Comparison of ENCODE assay signal across 1 cellular context in the genomic region with DNA sequence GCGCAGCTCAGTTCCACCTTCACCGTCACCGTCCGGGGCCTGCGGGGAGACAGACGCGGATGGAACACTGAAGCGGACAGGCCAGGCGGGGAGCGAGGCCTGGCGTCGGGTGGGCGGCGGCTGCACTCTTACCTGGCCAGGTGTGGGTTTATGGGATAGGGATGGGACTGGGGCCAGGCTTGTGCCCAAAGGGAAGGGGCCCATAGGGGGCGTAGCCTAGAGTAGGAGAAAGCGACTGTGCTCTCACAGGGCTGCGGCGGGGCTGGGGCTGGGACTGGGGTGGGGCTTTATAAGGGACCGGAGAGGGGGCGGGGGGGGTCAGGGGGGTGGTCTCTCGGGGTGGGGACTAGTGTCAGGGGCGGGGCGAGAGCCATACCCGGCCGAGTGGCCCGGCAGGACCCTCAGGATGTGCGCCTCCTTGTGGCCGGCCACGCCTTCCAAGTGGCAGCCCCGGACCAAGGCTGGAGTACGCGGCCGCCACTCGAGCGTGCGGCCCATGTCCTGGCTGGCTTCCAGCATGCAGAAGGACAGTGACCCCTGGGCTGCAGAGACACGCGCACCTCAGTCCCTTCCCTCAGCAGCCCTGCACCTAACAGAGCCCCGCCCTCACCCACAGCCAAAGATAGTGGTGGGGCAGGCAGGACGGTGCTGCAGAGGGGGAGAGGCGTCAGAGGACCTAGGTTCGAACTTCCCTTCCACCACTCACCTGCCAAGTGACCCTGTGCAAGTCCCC.
TF ChIP-seq lines count a peak whose summit lies in the region.

No MANE protein-coding gene starts in this region.

TF ChIP-seq in HepG2, 621 proteins besides CTCF, POLR2A, EP300 and RAD21 (continued from another document and continues in another):
- TF ChIP-seq, protein P1, sequence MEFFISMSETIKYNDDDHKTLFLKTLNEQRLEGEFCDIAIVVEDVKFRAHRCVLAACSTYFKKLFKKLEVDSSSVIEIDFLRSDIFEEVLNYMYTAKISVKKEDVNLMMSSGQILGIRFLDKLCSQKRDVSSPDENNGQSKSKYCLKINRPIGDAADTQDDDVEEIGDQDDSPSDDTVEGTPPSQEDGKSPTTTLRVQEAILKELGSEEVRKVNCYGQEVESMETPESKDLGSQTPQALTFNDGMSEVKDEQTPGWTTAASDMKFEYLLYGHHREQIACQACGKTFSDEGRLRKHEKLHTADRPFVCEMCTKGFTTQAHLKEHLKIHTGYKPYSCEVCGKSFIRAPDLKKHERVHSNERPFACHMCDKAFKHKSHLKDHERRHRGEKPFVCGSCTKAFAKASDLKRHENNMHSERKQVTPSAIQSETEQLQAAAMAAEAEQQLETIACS (CRISPR knock-in tag; IDR thresholded peaks at IDR 0.05): 0 out of 2 replicates have a peak, but pooled peaks have one; percentile 14
- no peak for TF ChIP-seq TRIM24 (CRISPR knock-in tag; IDR thresholded peaks at IDR 0.05)
- TF ChIP-seq ZNF331 (CRISPR knock-in tag; IDR thresholded peaks at IDR 0.05): peak; percentile 55; the same call in 1 of the 2 replicates
- TF ChIP-seq SRY (CRISPR knock-in tag; IDR thresholded peaks at IDR 0.05): no peak
- peak; percentile 49; the same call in 1 of the 2 replicates for TF ChIP-seq ZNF768 (CRISPR knock-in tag; IDR thresholded peaks at IDR 0.05)
- 0 out of 2 replicates have a peak, but pooled peaks have one; percentile 19 for TF ChIP-seq MIER3 (CRISPR knock-in tag; IDR thresholded peaks at IDR 0.05; ENCODE audit: borderline replicate concordance)
- TF ChIP-seq, protein P2, sequence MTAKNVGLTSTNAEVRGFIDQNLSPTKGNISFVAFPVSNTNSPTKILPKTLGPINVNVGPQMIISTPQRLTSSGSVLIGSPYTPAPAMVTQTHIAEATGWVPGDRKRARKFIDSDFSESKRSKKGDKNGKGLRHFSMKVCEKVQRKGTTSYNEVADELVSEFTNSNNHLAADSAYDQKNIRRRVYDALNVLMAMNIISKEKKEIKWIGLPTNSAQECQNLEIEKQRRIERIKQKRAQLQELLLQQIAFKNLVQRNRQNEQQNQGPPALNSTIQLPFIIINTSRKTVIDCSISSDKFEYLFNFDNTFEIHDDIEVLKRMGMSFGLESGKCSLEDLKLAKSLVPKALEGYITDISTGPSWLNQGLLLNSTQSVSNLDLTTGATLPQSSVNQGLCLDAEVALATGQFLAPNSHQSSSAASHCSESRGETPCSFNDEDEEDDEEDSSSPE (CRISPR knock-in tag; IDR thresholded peaks at IDR 0.05): peak; percentile 40; the same call in 1 of the 2 replicates
- TF ChIP-seq KDM4B (CRISPR knock-in tag; IDR thresholded peaks at IDR 0.05): no peak; the same call in 1 of the 2 replicates
- TF ChIP-seq, protein P3, sequence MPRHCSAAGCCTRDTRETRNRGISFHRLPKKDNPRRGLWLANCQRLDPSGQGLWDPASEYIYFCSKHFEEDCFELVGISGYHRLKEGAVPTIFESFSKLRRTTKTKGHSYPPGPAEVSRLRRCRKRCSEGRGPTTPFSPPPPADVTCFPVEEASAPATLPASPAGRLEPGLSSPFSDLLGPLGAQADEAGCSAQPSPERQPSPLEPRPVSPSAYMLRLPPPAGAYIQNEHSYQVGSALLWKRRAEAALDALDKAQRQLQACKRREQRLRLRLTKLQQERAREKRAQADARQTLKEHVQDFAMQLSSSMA (CRISPR knock-in tag; IDR thresholded peaks at IDR 0.05): peak; percentile 54; the same call in 1 of the 2 replicates
- peak; percentile 77 for TF ChIP-seq SAP130 (CRISPR knock-in tag; IDR thresholded peaks at IDR 0.05; ENCODE audit: low read depth)
- TF ChIP-seq, protein P4, sequence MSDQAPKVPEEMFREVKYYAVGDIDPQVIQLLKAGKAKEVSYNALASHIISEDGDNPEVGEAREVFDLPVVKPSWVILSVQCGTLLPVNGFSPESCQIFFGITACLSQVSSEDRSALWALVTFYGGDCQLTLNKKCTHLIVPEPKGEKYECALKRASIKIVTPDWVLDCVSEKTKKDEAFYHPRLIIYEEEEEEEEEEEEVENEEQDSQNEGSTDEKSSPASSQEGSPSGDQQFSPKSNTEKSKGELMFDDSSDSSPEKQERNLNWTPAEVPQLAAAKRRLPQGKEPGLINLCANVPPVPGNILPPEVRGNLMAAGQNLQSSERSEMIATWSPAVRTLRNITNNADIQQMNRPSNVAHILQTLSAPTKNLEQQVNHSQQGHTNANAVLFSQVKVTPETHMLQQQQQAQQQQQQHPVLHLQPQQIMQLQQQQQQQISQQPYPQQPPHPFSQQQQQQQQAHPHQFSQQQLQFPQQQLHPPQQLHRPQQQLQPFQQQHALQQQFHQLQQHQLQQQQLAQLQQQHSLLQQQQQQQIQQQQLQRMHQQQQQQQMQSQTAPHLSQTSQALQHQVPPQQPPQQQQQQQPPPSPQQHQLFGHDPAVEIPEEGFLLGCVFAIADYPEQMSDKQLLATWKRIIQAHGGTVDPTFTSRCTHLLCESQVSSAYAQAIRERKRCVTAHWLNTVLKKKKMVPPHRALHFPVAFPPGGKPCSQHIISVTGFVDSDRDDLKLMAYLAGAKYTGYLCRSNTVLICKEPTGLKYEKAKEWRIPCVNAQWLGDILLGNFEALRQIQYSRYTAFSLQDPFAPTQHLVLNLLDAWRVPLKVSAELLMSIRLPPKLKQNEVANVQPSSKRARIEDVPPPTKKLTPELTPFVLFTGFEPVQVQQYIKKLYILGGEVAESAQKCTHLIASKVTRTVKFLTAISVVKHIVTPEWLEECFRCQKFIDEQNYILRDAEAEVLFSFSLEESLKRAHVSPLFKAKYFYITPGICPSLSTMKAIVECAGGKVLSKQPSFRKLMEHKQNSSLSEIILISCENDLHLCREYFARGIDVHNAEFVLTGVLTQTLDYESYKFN (CRISPR knock-in tag; conservative IDR thresholded peaks at IDR 0.05): peak; percentile 29; the same call in 1 of the 2 replicates
- TF ChIP-seq TCF12 (IDR thresholded peaks at IDR 0.05): no peak
- TF ChIP-seq TCF12 (CRISPR knock-in tag; IDR thresholded peaks at IDR 0.05): no peak
- TF ChIP-seq GLI4 (CRISPR knock-in tag; IDR thresholded peaks at IDR 0.05; ENCODE audit: borderline replicate concordance): no peak
- TF ChIP-seq MXI1 (IDR thresholded peaks at IDR 0.05; ENCODE audit: borderline replicate concordance, low read depth, low read length): peak; percentile 43; the same call in 1 of the 3 replicates
- TF ChIP-seq NR2F1 (CRISPR knock-in tag; IDR thresholded peaks at IDR 0.05): peak in 1 of 2 experiments; percentile 56; a peak in 1 of 4 replicates
- TF ChIP-seq RBM39 (IDR thresholded peaks at IDR 0.05; ENCODE audit: low read depth, low read length, poor library complexity, severe bottlenecking): no peak
- TF ChIP-seq, protein P5, sequence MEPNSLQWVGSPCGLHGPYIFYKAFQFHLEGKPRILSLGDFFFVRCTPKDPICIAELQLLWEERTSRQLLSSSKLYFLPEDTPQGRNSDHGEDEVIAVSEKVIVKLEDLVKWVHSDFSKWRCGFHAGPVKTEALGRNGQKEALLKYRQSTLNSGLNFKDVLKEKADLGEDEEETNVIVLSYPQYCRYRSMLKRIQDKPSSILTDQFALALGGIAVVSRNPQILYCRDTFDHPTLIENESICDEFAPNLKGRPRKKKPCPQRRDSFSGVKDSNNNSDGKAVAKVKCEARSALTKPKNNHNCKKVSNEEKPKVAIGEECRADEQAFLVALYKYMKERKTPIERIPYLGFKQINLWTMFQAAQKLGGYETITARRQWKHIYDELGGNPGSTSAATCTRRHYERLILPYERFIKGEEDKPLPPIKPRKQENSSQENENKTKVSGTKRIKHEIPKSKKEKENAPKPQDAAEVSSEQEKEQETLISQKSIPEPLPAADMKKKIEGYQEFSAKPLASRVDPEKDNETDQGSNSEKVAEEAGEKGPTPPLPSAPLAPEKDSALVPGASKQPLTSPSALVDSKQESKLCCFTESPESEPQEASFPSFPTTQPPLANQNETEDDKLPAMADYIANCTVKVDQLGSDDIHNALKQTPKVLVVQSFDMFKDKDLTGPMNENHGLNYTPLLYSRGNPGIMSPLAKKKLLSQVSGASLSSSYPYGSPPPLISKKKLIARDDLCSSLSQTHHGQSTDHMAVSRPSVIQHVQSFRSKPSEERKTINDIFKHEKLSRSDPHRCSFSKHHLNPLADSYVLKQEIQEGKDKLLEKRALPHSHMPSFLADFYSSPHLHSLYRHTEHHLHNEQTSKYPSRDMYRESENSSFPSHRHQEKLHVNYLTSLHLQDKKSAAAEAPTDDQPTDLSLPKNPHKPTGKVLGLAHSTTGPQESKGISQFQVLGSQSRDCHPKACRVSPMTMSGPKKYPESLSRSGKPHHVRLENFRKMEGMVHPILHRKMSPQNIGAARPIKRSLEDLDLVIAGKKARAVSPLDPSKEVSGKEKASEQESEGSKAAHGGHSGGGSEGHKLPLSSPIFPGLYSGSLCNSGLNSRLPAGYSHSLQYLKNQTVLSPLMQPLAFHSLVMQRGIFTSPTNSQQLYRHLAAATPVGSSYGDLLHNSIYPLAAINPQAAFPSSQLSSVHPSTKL (CRISPR knock-in tag; IDR thresholded peaks at IDR 0.05): peak; percentile 66
- TF ChIP-seq MAFG (CRISPR knock-in tag; IDR thresholded peaks at IDR 0.05): no peak
- peak; percentile 51; the same call in 1 of the 2 replicates for TF ChIP-seq ELF3 (CRISPR knock-in tag; IDR thresholded peaks at IDR 0.05)
- TF ChIP-seq TGIF2 (CRISPR knock-in tag; IDR thresholded peaks at IDR 0.05): 0 out of 2 replicates have a peak, but pooled peaks have one; percentile 45
- no peak for TF ChIP-seq CENPX (CRISPR knock-in tag; IDR thresholded peaks at IDR 0.05)
- no peak for TF ChIP-seq ZSCAN12 (CRISPR knock-in tag; IDR thresholded peaks at IDR 0.05)
- peak; percentile 69; the same call in 1 of the 2 replicates for TF ChIP-seq GABPB1 (CRISPR knock-in tag; IDR thresholded peaks at IDR 0.05)
- TF ChIP-seq, protein P6, sequence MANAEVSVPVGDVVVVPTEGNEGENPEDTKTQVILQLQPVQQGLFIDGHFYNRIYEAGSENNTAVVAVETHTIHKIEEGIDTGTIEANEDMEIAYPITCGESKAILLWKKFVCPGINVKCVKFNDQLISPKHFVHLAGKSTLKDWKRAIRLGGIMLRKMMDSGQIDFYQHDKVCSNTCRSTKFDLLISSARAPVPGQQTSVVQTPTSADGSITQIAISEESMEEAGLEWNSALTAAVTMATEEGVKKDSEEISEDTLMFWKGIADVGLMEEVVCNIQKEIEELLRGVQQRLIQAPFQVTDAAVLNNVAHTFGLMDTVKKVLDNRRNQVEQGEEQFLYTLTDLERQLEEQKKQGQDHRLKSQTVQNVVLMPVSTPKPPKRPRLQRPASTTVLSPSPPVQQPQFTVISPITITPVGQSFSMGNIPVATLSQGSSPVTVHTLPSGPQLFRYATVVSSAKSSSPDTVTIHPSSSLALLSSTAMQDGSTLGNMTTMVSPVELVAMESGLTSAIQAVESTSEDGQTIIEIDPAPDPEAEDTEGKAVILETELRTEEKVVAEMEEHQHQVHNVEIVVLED (CRISPR knock-in tag; IDR thresholded peaks at IDR 0.05; ENCODE audit: borderline replicate concordance): peak; percentile 16; the same call in 1 of the 2 replicates
- peak; percentile 21; the same call in 1 of the 2 replicates for TF ChIP-seq ETV5 (CRISPR knock-in tag; IDR thresholded peaks at IDR 0.05; ENCODE audit: borderline replicate concordance)
- peak; percentile 67; the same call in 1 of the 2 replicates for TF ChIP-seq RARA (CRISPR knock-in tag; IDR thresholded peaks at IDR 0.05)
- TF ChIP-seq ZNF382 (CRISPR knock-in tag; IDR thresholded peaks at IDR 0.05; ENCODE audit: borderline replicate concordance): no peak
- peak; percentile 56 for TF ChIP-seq BCL6 (CRISPR knock-in tag; IDR thresholded peaks at IDR 0.05)
- TF ChIP-seq MIXL1 (CRISPR knock-in tag; IDR thresholded peaks at IDR 0.05): no peak
- peak; percentile 84 for TF ChIP-seq SALL1 (CRISPR knock-in tag; IDR thresholded peaks at IDR 0.05)
- TF ChIP-seq ZNF501 (CRISPR knock-in tag; IDR thresholded peaks at IDR 0.05): no peak
- TF ChIP-seq ARHGAP35 (CRISPR knock-in tag; IDR thresholded peaks at IDR 0.05; ENCODE audit: borderline replicate concordance): no peak
- TF ChIP-seq NAIF1 (CRISPR knock-in tag; IDR thresholded peaks at IDR 0.05; ENCODE audit: borderline replicate concordance): no peak
- peak; percentile 66 for TF ChIP-seq TEAD3 (CRISPR knock-in tag; optimal IDR thresholded peaks at IDR 0.05; ENCODE audit: borderline replicate concordance)
- no peak for TF ChIP-seq HDAC6 (IDR thresholded peaks at IDR 0.05; ENCODE audit: low read depth, low read length)
- TF ChIP-seq NONO (IDR thresholded peaks at IDR 0.05): no peak
- TF ChIP-seq NONO (CRISPR knock-in tag; conservative IDR thresholded peaks at IDR 0.05): peak; percentile 72
- no peak for TF ChIP-seq ZNF329 (CRISPR knock-in tag; IDR thresholded peaks at IDR 0.05; ENCODE audit: low read depth)
- no peak for TF ChIP-seq NR2C2 (CRISPR knock-in tag; IDR thresholded peaks at IDR 0.05; ENCODE audit: borderline replicate concordance)
- TF ChIP-seq, protein P7, sequence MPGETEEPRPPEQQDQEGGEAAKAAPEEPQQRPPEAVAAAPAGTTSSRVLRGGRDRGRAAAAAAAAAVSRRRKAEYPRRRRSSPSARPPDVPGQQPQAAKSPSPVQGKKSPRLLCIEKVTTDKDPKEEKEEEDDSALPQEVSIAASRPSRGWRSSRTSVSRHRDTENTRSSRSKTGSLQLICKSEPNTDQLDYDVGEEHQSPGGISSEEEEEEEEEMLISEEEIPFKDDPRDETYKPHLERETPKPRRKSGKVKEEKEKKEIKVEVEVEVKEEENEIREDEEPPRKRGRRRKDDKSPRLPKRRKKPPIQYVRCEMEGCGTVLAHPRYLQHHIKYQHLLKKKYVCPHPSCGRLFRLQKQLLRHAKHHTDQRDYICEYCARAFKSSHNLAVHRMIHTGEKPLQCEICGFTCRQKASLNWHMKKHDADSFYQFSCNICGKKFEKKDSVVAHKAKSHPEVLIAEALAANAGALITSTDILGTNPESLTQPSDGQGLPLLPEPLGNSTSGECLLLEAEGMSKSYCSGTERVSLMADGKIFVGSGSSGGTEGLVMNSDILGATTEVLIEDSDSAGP (CRISPR knock-in tag; IDR thresholded peaks at IDR 0.05; ENCODE audit: borderline replicate concordance): peak; percentile 54
- TF ChIP-seq REXO4 (CRISPR knock-in tag; IDR thresholded peaks at IDR 0.05; ENCODE audit: borderline replicate concordance): no peak
- peak; percentile 29; the same call in 1 of the 2 replicates for TF ChIP-seq FOSL2 (CRISPR knock-in tag; IDR thresholded peaks at IDR 0.05)
- TF ChIP-seq, protein P8, sequence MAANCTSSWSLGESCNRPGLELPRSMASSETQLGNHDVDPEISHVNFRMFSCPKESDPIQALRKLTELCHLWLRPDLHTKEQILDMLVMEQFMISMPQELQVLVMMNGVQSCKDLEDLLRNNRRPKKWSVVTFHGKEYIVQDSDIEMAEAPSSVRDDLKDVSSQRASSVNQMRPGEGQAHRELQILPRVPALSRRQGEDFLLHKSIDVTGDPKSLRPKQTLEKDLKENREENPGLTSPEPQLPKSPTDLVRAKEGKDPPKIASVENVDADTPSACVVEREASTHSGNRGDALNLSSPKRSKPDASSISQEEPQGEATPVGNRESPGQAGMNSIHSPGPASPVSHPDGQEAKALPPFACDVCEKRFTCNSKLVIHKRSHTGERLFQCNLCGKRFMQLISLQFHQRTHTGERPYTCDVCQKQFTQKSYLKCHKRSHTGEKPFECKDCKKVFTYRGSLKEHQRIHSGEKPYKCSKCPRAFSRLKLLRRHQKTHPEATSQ (CRISPR knock-in tag; IDR thresholded peaks at IDR 0.05; ENCODE audit: borderline replicate concordance): no peak
- TF ChIP-seq, protein P9, sequence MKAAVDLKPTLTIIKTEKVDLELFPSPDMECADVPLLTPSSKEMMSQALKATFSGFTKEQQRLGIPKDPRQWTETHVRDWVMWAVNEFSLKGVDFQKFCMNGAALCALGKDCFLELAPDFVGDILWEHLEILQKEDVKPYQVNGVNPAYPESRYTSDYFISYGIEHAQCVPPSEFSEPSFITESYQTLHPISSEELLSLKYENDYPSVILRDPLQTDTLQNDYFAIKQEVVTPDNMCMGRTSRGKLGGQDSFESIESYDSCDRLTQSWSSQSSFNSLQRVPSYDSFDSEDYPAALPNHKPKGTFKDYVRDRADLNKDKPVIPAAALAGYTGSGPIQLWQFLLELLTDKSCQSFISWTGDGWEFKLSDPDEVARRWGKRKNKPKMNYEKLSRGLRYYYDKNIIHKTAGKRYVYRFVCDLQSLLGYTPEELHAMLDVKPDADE (CRISPR knock-in tag; IDR thresholded peaks at IDR 0.05): no peak
